Comparison of ENCODE assay signal across 9 cellular contexts in genomic region chr10:26737730-26738129, GRCh38. TPM values are rescaled to one million over a fixed set of nuclear protein-coding genes. Genes with fewer than 3 reads are reported as not detected.
DNase-seq lines count a peak whose midpoint lies in the region; ATAC-seq and TF ChIP-seq lines count a peak whose summit lies in the region.
"Had no signal": no experiment of that assay in that cellular context is flagged by ENCODE, and none has a peak within 500 bp of the region (broad histone marks: within the 10 kb centered on the region; RNA-seq: fewer than 3 reads in every experiment).

No MANE protein-coding gene starts in this region.

- H3K79me2 ChIP-seq in osteoblast (ENCODE audit: insufficient read depth, low read length), result no peaks in the 10 kb centered on the region

- no peaks in the 10 kb centered on the region for H3K27me3 ChIP-seq in osteoblast (ENCODE audit: insufficient read depth, low read length)

- H3K27ac Mint-ChIP-seq in activated naive CD4-positive, alpha-beta T cell treated with anti-CD3 and anti-CD28 coated beads, Interleukin-2, amount 50 U/mL, for 72 hours, result peak overlapping the region; percentile 70 to 94

- ATAC-seq in GM19455 (IDR thresholded peaks at IDR 0.05; ENCODE audit: unreplicated experiment), result peak; percentile 71
- ATAC-seq in HG03439 (IDR thresholded peaks at IDR 0.05; ENCODE audit: unreplicated experiment), result peak; percentile 69
- peak; percentile 90 to 95 for ATAC-seq in activated naive CD4-positive, alpha-beta T cell treated with anti-CD3 and anti-CD28 coated beads, Interleukin-2, amount 50 U/mL, for 72 hours
- ATAC-seq: K562 had no signal

- H3K4me1 ChIP-seq in osteoblast (ENCODE audit: insufficient read depth, low read length), result peaks cover 3% of the 10 kb centered on the region

- peak overlapping the region; percentile 13 for H3K27ac ChIP-seq in osteoblast (ENCODE audit: low read depth, low read length)

- no peak for TF ChIP-seq CTCF in GM10266 (IDR thresholded peaks at IDR 0.05; ENCODE audit: control insufficient read depth, insufficient read depth, low read depth, missing control alignments)
- no peak for TF ChIP-seq CTCF in osteoblast (IDR thresholded peaks at IDR 0.05; ENCODE audit: extremely low read depth, low read depth, low read length)

- peaks cover 41% of the 10 kb centered on the region in 2 donors for H3K36me3 Mint-ChIP-seq in activated naive CD4-positive, alpha-beta T cell treated with anti-CD3 and anti-CD28 coated beads, Interleukin-2, amount 50 U/mL, for 72 hours

- no peaks in the 10 kb centered on the region for H3K9me3 ChIP-seq in osteoblast (ENCODE audit: low read depth, low read length)

- DNase-seq in GM10266 (ENCODE audit: extremely low spot score), result peak; percentile 71
- peak in 1 of 2 donors; percentile 55 for DNase-seq in activated naive CD4-positive, alpha-beta T cell treated with anti-CD3 and anti-CD28 coated beads, Interleukin-2, amount 50 U/mL, for 72 hours (ENCODE audit: low spot score in 2 of 2)
- DNase-seq in osteoblast (ENCODE audit: insufficient read length, low spot score, missing footprints), result peak; percentile 68
- no peak for DNase-seq in COR-L47 (lab: John Stamatoyannopoulos, UW)
- DNase-seq in ACHN, result no peak
- no peak for DNase-seq in GOT3 (lab: John Stamatoyannopoulos, UW)

- H3K9me3 Mint-ChIP-seq in activated naive CD4-positive, alpha-beta T cell treated with anti-CD3 and anti-CD28 coated beads, Interleukin-2, amount 50 U/mL, for 72 hours, result no peaks in the 10 kb centered on the region

- in situ Hi-C loops in ACHN (cut with HindIII; ENCODE audit: low pct_ligation_motif_present, low pct_unique_long_range_greater_than_20kb, low sequenced_read_pairs), result no loop called here

- H3K4me3 ChIP-seq in osteoblast (ENCODE audit: insufficient read depth, low read length), result no peak overlapping the region
- H3K4me3 ChIP-seq: K562 had no signal

- H3K4me2 ChIP-seq in osteoblast (ENCODE audit: insufficient read depth, low read length), result no peak overlapping the region

- peaks cover 36% of the 10 kb centered on the region for H3K36me3 ChIP-seq in osteoblast (ENCODE audit: insufficient read depth, low read length)

- H4K20me1 ChIP-seq in osteoblast (ENCODE audit: insufficient read depth, low read length), result no peaks in the 10 kb centered on the region

- H2AFZ ChIP-seq in osteoblast (ENCODE audit: low read length), result no peak overlapping the region

RNA-seq across cellular contexts. Expression of gene PDSS1, which starts 40.2 kb away (rescaled TPM):
- 10 to 100 TPM; 11.5 to 17.6 TPM for total RNA-seq in activated naive CD4-positive, alpha-beta T cell treated with anti-CD3 and anti-CD28 coated beads, Interleukin-2, amount 50 U/mL, for 72 hours
- total RNA-seq in osteoblast, result 1.8 and 2.7 TPM in 2 replicates

Comparison
In these comparisons a context has a peak if more than half of its experiments do, and no peak if none do; other contexts are left out.
1. DNase-seq: peak in GM10266 (single experiment) and osteoblast (single experiment); none in COR-L47 (single experiment), ACHN (single experiment) and GOT3 (single experiment).
2. Peak in every context shown above with its lines, with median percentiles within 50 percentile points of each other: ATAC-seq.